12 cellular contexts compared by ENCODE assay signal in genomic region chr12:26723379-26724308, GRCh38.
DNase-seq lines count a peak whose midpoint lies in the region; ATAC-seq, FAIRE-seq and TF ChIP-seq lines count a peak whose summit lies in the region.
"Had no signal": no experiment of that assay in that cellular context is flagged by ENCODE, and none has a peak within 500 bp of the region (broad histone marks: within the 10 kb centered on the region; RNA-seq: fewer than 3 reads in every experiment).

No MANE protein-coding gene starts in this region.

- H3K4me1 ChIP-seq in keratinocyte (ENCODE audit: control insufficient read depth, extremely low read depth, insufficient read depth, low read length), result peaks cover 27% of the 10 kb centered on the region
- H3K4me1 ChIP-seq in thoracic aorta (ENCODE audit: control insufficient read depth in 1 of 2, low read depth in 2 of 2), result peaks cover 3 to 26% of the 10 kb centered on the region in 2 donors

- TF ChIP-seq CTCF in astrocyte of the cerebellum (IDR thresholded peaks at IDR 0.05; ENCODE audit: low read depth, low read length, missing control alignments) (no peak), keratinocyte (optimal IDR thresholded peaks at IDR 0.05 in 1 of 3, IDR thresholded peaks at IDR 0.05 in 1 of 3, conservative IDR thresholded peaks at IDR 0.05 in 1 of 3; ENCODE audit: extremely low read depth in 1 of 3, insufficient read depth in 2 of 3, low read length in 3 of 3) (no peak), thoracic aorta (IDR thresholded peaks at IDR 0.05) (no peak)

- peak overlapping the region; percentile 72 for H3K4me2 ChIP-seq in keratinocyte (ENCODE audit: control insufficient read depth, extremely low read depth, insufficient read depth, low read depth, low read length)

- H3K9ac ChIP-seq in keratinocyte (ENCODE audit: control insufficient read depth, extremely low read depth, insufficient read depth, low read length), result no peak overlapping the region

- peak; percentile 44 for FAIRE-seq in keratinocyte (lab: Jason Lieb, UNC)
- FAIRE-seq: A204.1 had no signal

- no peaks in the 10 kb centered on the region for H3K79me2 ChIP-seq in keratinocyte (ENCODE audit: control insufficient read depth, insufficient read depth, low read length)

- dilution Hi-C loops in keratinocyte (cut with MboI; ENCODE audit: extremely low pct_ligation_motif_present, low sequenced_read_pairs), result no loop called here

- H3K9me1 ChIP-seq in keratinocyte (ENCODE audit: control insufficient read depth, extremely low read depth, insufficient read depth, low read length), result no peaks in the 10 kb centered on the region

- no peaks in the 10 kb centered on the region for H4K20me1 ChIP-seq in keratinocyte (ENCODE audit: control insufficient read depth, extremely low read depth, insufficient read depth, low read length)

- H3K9me3 ChIP-seq in keratinocyte (ENCODE audit: control insufficient read depth, low read depth, low read length) (no peaks in the 10 kb centered on the region), thoracic aorta (no peaks in the 10 kb centered on the region)

- H3K4me3 ChIP-seq in astrocyte of the cerebellum (ENCODE audit: low read depth, low read length) (no peak overlapping the region), keratinocyte (ENCODE audit: control insufficient read depth in 2 of 3, extremely low read depth in 1 of 3, insufficient read depth in 2 of 3, low read depth in 1 of 3, low read length in 3 of 3) (peak overlapping the region in 2 of 3 experiments; percentile 45 to 60), thoracic aorta (peak overlapping the region; percentile 0)
- H3K4me3 ChIP-seq: skin epidermis had no signal

- in situ Hi-C loops in astrocyte of the cerebellum (cut with HindIII; ENCODE audit: low sequenced_read_pairs), result no loop called here

- no peaks in the 10 kb centered on the region for H3K27me3 ChIP-seq in keratinocyte (ENCODE audit: control insufficient read depth, extremely low read depth, insufficient read depth, low read length)
- no peaks in the 10 kb centered on the region for H3K27me3 ChIP-seq in thoracic aorta (replicated peaks; ENCODE audit: insufficient read depth)

- peak overlapping the region; percentile 55 for H3K27ac ChIP-seq in keratinocyte (ENCODE audit: control insufficient read depth, insufficient read depth, low read length)
- H3K27ac ChIP-seq in thoracic aorta, result peak overlapping the region; percentile 19 to 38

- peak overlapping the region; percentile 47 for H2AFZ ChIP-seq in keratinocyte (ENCODE audit: control insufficient read depth, low read length)

- H3K36me3 ChIP-seq in keratinocyte (ENCODE audit: control insufficient read depth in 2 of 2, extremely low read depth in 1 of 2, insufficient read depth in 2 of 2, low read length in 2 of 2), result no peaks in the 10 kb centered on the region
- no peaks in the 10 kb centered on the region for H3K36me3 ChIP-seq in thoracic aorta

- DNase-seq in NCI-H2029 treated with DMSO at 0.1 percent for 48 hours (lab: John Stamatoyannopoulos, UW) (peak; percentile 24), NCI-H2029 (lab: John Stamatoyannopoulos, UW) (no peak), astrocyte of the cerebellum (ENCODE audit: low read depth) (peak; percentile 70), keratinocyte (ENCODE audit: low read depth, low spot score) (no peak), thoracic aorta (ENCODE audit: low spot score) (no peak), NCI-H187 (lab: John Stamatoyannopoulos, UW) (no peak)
- DNase-seq in activated CD8-positive, alpha-beta memory T cell treated with anti-CD3 and anti-CD28 coated beads, Interleukin-2, amount 50 U/mL, for 4 hours, result no peak
- DNase-seq: activated naive CD4-positive, alpha-beta T cell treated with Interleukin-2 at 50 U/mL for 16 hours; T-helper 9 cell had no signal

- no peak for ATAC-seq in thoracic aorta (ENCODE audit: insufficient number of reproducible peaks, low FRiP score, low read depth)
- ATAC-seq in GM19328 (IDR thresholded peaks at IDR 0.05; ENCODE audit: unreplicated experiment), result no peak

Comparison
In these comparisons a context has a peak if more than half of its experiments do, and no peak if none do; other contexts are left out.
1. DNase-seq: peak in NCI-H2029 treated with DMSO at 0.1 percent for 48 hours (single experiment) and astrocyte of the cerebellum (single experiment); none in NCI-H2029 (single experiment), keratinocyte (single experiment), thoracic aorta (single experiment), NCI-H187 (0 of 2) and activated CD8-positive, alpha-beta memory T cell treated with anti-CD3 and anti-CD28 coated beads, Interleukin-2, amount 50 U/mL, for 4 hours (single experiment).